In the genomic region with DNA sequence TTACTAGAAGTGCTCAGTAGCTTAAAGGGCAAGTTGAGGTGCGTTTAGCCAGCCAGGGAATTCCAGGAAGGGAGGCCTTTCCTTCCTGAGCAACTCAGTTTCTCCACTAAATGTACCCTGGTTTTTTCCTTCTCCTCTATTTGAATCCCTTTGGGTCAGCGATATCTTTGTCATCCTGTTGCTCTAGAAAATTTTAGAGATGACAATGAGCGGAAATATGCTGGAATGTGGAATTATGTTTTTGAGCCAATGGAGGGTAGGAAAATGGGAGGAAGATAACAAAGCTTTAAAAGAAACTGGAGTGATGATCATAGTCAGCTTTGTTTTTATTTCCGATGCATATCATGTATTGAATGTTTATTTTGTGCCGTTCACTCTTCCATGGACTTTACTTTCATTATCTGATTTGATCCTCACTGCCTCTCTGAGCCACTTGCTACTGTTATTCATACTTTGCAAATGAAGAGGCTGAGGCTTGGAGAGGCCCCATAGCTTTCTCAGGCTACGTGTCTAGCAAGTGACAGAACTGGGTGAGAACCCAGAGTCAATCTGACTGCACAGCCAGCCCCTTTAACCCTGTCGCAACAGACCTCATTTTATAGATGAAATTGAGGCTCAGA, we compare ENCODE assay signal across 25 cellular contexts.
"Had no signal": no experiment of that assay in that cellular context is flagged by ENCODE, and none has a peak within 500 bp of the region (broad histone marks: within the 10 kb centered on the region; RNA-seq: fewer than 3 reads in every experiment).

No MANE protein-coding gene starts in this region.

- H3K36me3 ChIP-seq: esophagus squamous epithelium, thyroid gland had no signal

- H3K4me3 ChIP-seq: body of pancreas, dorsolateral prefrontal cortex, esophagus squamous epithelium, gastroesophageal sphincter, mucosa of descending colon, thyroid gland had no signal

- H3K4me1 ChIP-seq: body of pancreas, esophagus squamous epithelium, gastroesophageal sphincter, thyroid gland had no signal

- H3K4me3 Mint-ChIP-seq: activated CD4-positive, alpha-beta memory T cell treated with anti-CD3 and anti-CD28 coated beads for 36 hours; activated naive CD4-positive, alpha-beta T cell treated with anti-CD3 and anti-CD28 coated beads for 36 hours; activated naive CD8-positive, alpha-beta T cell treated with anti-CD3 and anti-CD28 coated beads, Interleukin-2, amount 10 ng/mL, durations not matched to agents 7 days and 5 days; activated T-cell treated with anti-CD3 and anti-CD28 coated beads, Interleukin-2, amount 50 U/mL, for 72 hours; nephron progenitor cell; stimulated activated naive CD8-positive, alpha-beta T cell treated with anti-CD3 and anti-CD28 coated beads, Interleukin-15, Interleukin-2, amounts not matched to agents 100 ng/mL and 50 ng/mL, for 24 hours had no signal

- H3K27me3 Mint-ChIP-seq: activated naive CD8-positive, alpha-beta T cell treated with anti-CD3 and anti-CD28 coated beads, Interleukin-2, amount 10 ng/mL, durations not matched to agents 7 days and 5 days; stimulated activated naive CD8-positive, alpha-beta T cell treated with anti-CD3 and anti-CD28 coated beads, Interleukin-15, Interleukin-2, amounts not matched to agents 100 ng/mL and 50 ng/mL, for 24 hours had no signal

- ATAC-seq: activated T-cell treated with anti-CD3 and anti-CD28 coated beads, Interleukin-2, amount 50 U/mL, for 72 hours; body of pancreas; gastroesophageal sphincter; left cardiac atrium; mucosa of descending colon had no signal

- H3K27ac Mint-ChIP-seq: activated CD4-positive, alpha-beta memory T cell treated with anti-CD3 and anti-CD28 coated beads for 36 hours; activated naive CD4-positive, alpha-beta T cell treated with anti-CD3 and anti-CD28 coated beads for 36 hours; activated naive CD8-positive, alpha-beta T cell treated with anti-CD3 and anti-CD28 coated beads, Interleukin-2, amount 10 ng/mL, durations not matched to agents 7 days and 5 days; activated T-cell treated with anti-CD3 and anti-CD28 coated beads, Interleukin-2, amount 50 U/mL, for 72 hours; nephron progenitor cell; stimulated activated naive CD8-positive, alpha-beta T cell treated with anti-CD3 and anti-CD28 coated beads, Interleukin-15, Interleukin-2, amounts not matched to agents 100 ng/mL and 50 ng/mL, for 24 hours had no signal

- H3K4me1 Mint-ChIP-seq: activated naive CD8-positive, alpha-beta T cell treated with anti-CD3 and anti-CD28 coated beads, Interleukin-2, amount 10 ng/mL, durations not matched to agents 7 days and 5 days had no signal

- H3K36me3 Mint-ChIP-seq: activated CD4-positive, alpha-beta memory T cell treated with anti-CD3 and anti-CD28 coated beads for 36 hours; activated naive CD8-positive, alpha-beta T cell treated with anti-CD3 and anti-CD28 coated beads, Interleukin-2, amount 10 ng/mL, durations not matched to agents 7 days and 5 days had no signal

- DNase-seq: activated CD4-positive, alpha-beta memory T cell treated with anti-CD3 and anti-CD28 coated beads for 36 hours; activated CD4-positive, alpha-beta T cell treated with anti-CD3 and anti-CD28 coated beads for 4 hours; activated CD4-positive, CD25-positive, alpha-beta regulatory T cell; activated effector memory CD4-positive, alpha-beta T cell treated with Interleukin-2 at 50 U/mL for 16 hours; activated naive CD4-positive, alpha-beta T cell treated with anti-CD3 and anti-CD28 coated beads for 36 hours; activated naive CD8-positive, alpha-beta T cell treated with anti-CD3 and anti-CD28 coated beads, Interleukin-2, amount 10 ng/mL, durations not matched to agents 7 days and 5 days; activated T-cell treated with anti-CD3 and anti-CD28 coated beads, Interleukin-2, amount 50 U/mL, for 72 hours; amygdala; body of pancreas; esophagus squamous epithelium; head of caudate nucleus; islet precursor cell; left cardiac atrium; mesendoderm; mucosa of descending colon; nephron progenitor cell; nucleus accumbens; stimulated activated CD4-positive, alpha-beta T cell treated with anti-CD3 and anti-CD28 coated beads, Interleukin-12 subunit alpha, Interleukin-12 subunit beta, amount 100 ng/mL, for 4 hours; stimulated activated CD4-positive, alpha-beta T cell treated with anti-CD3 and anti-CD28 coated beads, Interleukin-4, amount 100 ng/mL, for 4 hours; substantia nigra; T-helper 9 cell; thyroid gland had no signal

- H3K27me3 ChIP-seq: body of pancreas, dorsolateral prefrontal cortex, esophagus squamous epithelium, gastroesophageal sphincter, thyroid gland had no signal

- H3K27ac ChIP-seq: body of pancreas, dorsolateral prefrontal cortex, esophagus squamous epithelium, gastroesophageal sphincter, thyroid gland had no signal

- H3K9me3 Mint-ChIP-seq: activated CD4-positive, alpha-beta memory T cell treated with anti-CD3 and anti-CD28 coated beads for 36 hours; activated naive CD4-positive, alpha-beta T cell treated with anti-CD3 and anti-CD28 coated beads for 36 hours; activated naive CD8-positive, alpha-beta T cell treated with anti-CD3 and anti-CD28 coated beads, Interleukin-2, amount 10 ng/mL, durations not matched to agents 7 days and 5 days; activated T-cell treated with anti-CD3 and anti-CD28 coated beads, Interleukin-2, amount 50 U/mL, for 72 hours; nephron progenitor cell; stimulated activated naive CD8-positive, alpha-beta T cell treated with anti-CD3 and anti-CD28 coated beads, Interleukin-15, Interleukin-2, amounts not matched to agents 100 ng/mL and 50 ng/mL, for 24 hours had no signal

- H3K9me3 ChIP-seq: body of pancreas, esophagus squamous epithelium, gastroesophageal sphincter, mucosa of descending colon, thyroid gland had no signal
